Comparison of ENCODE assay signal across 9 cellular contexts in genomic region chr10:128064615-128065580, GRCh38.
DNase-seq lines count a peak whose midpoint lies in the region; ATAC-seq and TF ChIP-seq lines count a peak whose summit lies in the region.
"Had no signal": no experiment of that assay in that cellular context is flagged by ENCODE, and none has a peak within 500 bp of the region (broad histone marks: within the 10 kb centered on the region; RNA-seq: fewer than 3 reads in every experiment).

No MANE protein-coding gene starts in this region.

- CTCF ChIA-PET in A673 (lab: Charles Lee), result no interaction called here

- no TSS peak for BruUV-seq in A673 (replicated peaks; lab: Mats Ljungman, UMichigan)

- peaks cover 20% of the 10 kb centered on the region for H3K4me1 ChIP-seq in A673 (ENCODE audit: insufficient read depth, low read length, poor library complexity, severe bottlenecking)

- POLR2A ChIA-PET in A673 (lab: Charles Lee; ENCODE audit: low non-redundant PET), result no interaction called here

- TF ChIP-seq CTCF in A673 (conservative IDR thresholded peaks at IDR 0.05; ENCODE audit: low read depth, low read length) (no peak), cardiac fibroblast (IDR thresholded peaks at IDR 0.05; ENCODE audit: low read depth, low read length) (no peak)

- no peak overlapping the region for H3K4me3 ChIP-seq in A673 (ENCODE audit: low read depth, low read length, poor library complexity, severe bottlenecking)
- no peak overlapping the region for H3K4me3 ChIP-seq in cardiac fibroblast (replicated peaks in 1 of 2; ENCODE audit: low read depth in 2 of 2, low read length in 2 of 2)

- H3K4me3 Mint-ChIP-seq in stimulated activated effector memory CD8-positive, alpha-beta T cell treated with anti-CD3 and anti-CD28 coated beads, Interleukin-12 subunit alpha, Interleukin-12 subunit beta, amount 100 ng/mL, for 72 hours, result peak overlapping the region; percentile 64

- DNase-seq in A673 (ENCODE audit: low spot score) (peak; percentile 58), cardiac fibroblast (ENCODE audit: low read depth in 2 of 2) (peak; percentile 82 to 87), midbrain (lab: John Stamatoyannopoulos, UW) (peak; percentile 56), NCI-H2196 treated with DMSO at 0.1 percent for 48 hours (lab: John Stamatoyannopoulos, UW; ENCODE audit: unreplicated experiment) (no peak)
- peak; percentile 49 for DNase-seq in activated CD4-positive, CD25-positive, alpha-beta regulatory T cell treated with anti-CD3 and anti-CD28 coated beads, Interleukin-2, amount 50 U/mL, for 72 hours
- peak; percentile 47 to 82 for DNase-seq in stimulated activated effector memory CD8-positive, alpha-beta T cell treated with anti-CD3 and anti-CD28 coated beads, Interleukin-12 subunit alpha, Interleukin-12 subunit beta, amount 100 ng/mL, for 72 hours (ENCODE audit: low spot score in 2 of 2)

- H3K9me3 Mint-ChIP-seq in stimulated activated effector memory CD8-positive, alpha-beta T cell treated with anti-CD3 and anti-CD28 coated beads, Interleukin-12 subunit alpha, Interleukin-12 subunit beta, amount 100 ng/mL, for 72 hours, result no peaks in the 10 kb centered on the region

- ATAC-seq in GM19438 (IDR thresholded peaks at IDR 0.05; ENCODE audit: low read depth, unreplicated experiment), result peak; percentile 37
- ATAC-seq in HG03558 (IDR thresholded peaks at IDR 0.05; ENCODE audit: extremely low read depth, unreplicated experiment), result peak; percentile 37
- peak; percentile 86 for ATAC-seq in stimulated activated effector memory CD8-positive, alpha-beta T cell treated with anti-CD3 and anti-CD28 coated beads, Interleukin-12 subunit alpha, Interleukin-12 subunit beta, amount 100 ng/mL, for 72 hours

- intact Hi-C loops in A673 (cut with micrococcal nuclease; ENCODE audit: unreplicated experiment), result loop anchor here (5.0 kb wide), 1 partner anchor 213 kb away; no protein-coding TSS in a partner anchor

- H3K27me3 ChIP-seq in A673 (replicated peaks; ENCODE audit: insufficient read depth, low read depth, low read length, poor library complexity), result no peaks in the 10 kb centered on the region

- H3K4me1 Mint-ChIP-seq in stimulated activated effector memory CD8-positive, alpha-beta T cell treated with anti-CD3 and anti-CD28 coated beads, Interleukin-12 subunit alpha, Interleukin-12 subunit beta, amount 100 ng/mL, for 72 hours, result peaks cover 77% of the 10 kb centered on the region

- peak overlapping the region; percentile 87 for H3K27ac Mint-ChIP-seq in stimulated activated effector memory CD8-positive, alpha-beta T cell treated with anti-CD3 and anti-CD28 coated beads, Interleukin-12 subunit alpha, Interleukin-12 subunit beta, amount 100 ng/mL, for 72 hours

- no peaks in the 10 kb centered on the region for H3K36me3 ChIP-seq in A673 (ENCODE audit: insufficient read depth, low read length, poor library complexity, severe bottlenecking)

- peaks cover 96% of the 10 kb centered on the region for H3K36me3 Mint-ChIP-seq in stimulated activated effector memory CD8-positive, alpha-beta T cell treated with anti-CD3 and anti-CD28 coated beads, Interleukin-12 subunit alpha, Interleukin-12 subunit beta, amount 100 ng/mL, for 72 hours

- no peak overlapping the region for H3K27ac ChIP-seq in A673 (ENCODE audit: low read depth, low read length, poor library complexity, severe bottlenecking)
- H3K27ac ChIP-seq: C4-2B had no signal

- H3K9me3 ChIP-seq in A673 (ENCODE audit: low read depth, low read length, poor library complexity, severe bottlenecking), result no peaks in the 10 kb centered on the region
